Comparison of ENCODE assay signal across 12 cellular contexts in genomic region chr10:11578802-11579255, GRCh38. TPM values are rescaled to one million over a fixed set of nuclear protein-coding genes. Genes with fewer than 3 reads are reported as not detected.
DNase-seq lines count a peak whose midpoint lies in the region; ATAC-seq, FAIRE-seq and TF ChIP-seq lines count a peak whose summit lies in the region.
"Had no signal": no experiment of that assay in that cellular context is flagged by ENCODE, and none has a peak within 500 bp of the region (broad histone marks: within the 10 kb centered on the region; RNA-seq: fewer than 3 reads in every experiment).

No MANE protein-coding gene starts in this region.

- H3K36me3 Mint-ChIP-seq in MCF 10A (ENCODE audit: insufficient read depth, unreplicated experiment), result no peaks in the 10 kb centered on the region

- POLR2A ChIA-PET in MCF 10A (lab: Yijun Ruan, JAX), result interaction anchor here (1.6 kb wide), 1 partner anchor 30 kb away, joined by 4 read pairs; no protein-coding TSS in a partner anchor

- H3K27me3 Mint-ChIP-seq in MCF 10A (ENCODE audit: insufficient read depth, unreplicated experiment), result no peaks in the 10 kb centered on the region

- DNase-seq in activated T-cell treated with anti-CD3 and anti-CD28 coated beads for 48 hours (ENCODE audit: low read depth) (peak; percentile 18), DMS53 (lab: John Stamatoyannopoulos, UW) (no peak), frontal cortex (ENCODE audit: low spot score in 2 of 2) (no peak), MCF 10A (ENCODE audit: unreplicated experiment) (no peak)
- DNase-seq in stimulated activated CD8-positive, alpha-beta memory T cell treated with anti-CD3 and anti-CD28 coated beads, Interleukin-15, amount 100 ng/mL, for 48 hours (ENCODE audit: low read depth in 2 of 2), result peak; percentile 14 to 37
- DNase-seq: GDM1, NCI-H1092 treated with DMSO at 0.1 percent for 48 hours had no signal

- BruUV-seq in MCF 10A (replicated peaks; lab: Mats Ljungman, UMichigan), result no TSS peak

- ATAC-seq in GM19035 (IDR thresholded peaks at IDR 0.05; ENCODE audit: unreplicated experiment), result peak; percentile 71
- peak; percentile 58 for ATAC-seq in HG02678 (IDR thresholded peaks at IDR 0.05; ENCODE audit: unreplicated experiment)
- ATAC-seq: Panc1 had no signal

- peaks cover 10% of the 10 kb centered on the region for H3K4me1 Mint-ChIP-seq in MCF 10A (ENCODE audit: insufficient read depth, unreplicated experiment)

- H3K27ac Mint-ChIP-seq in MCF 10A (ENCODE audit: low read depth, unreplicated experiment), result no peak overlapping the region
- H3K27ac Mint-ChIP-seq: activated T-helper 1 cell treated with anti-CD3 and anti-CD28 coated beads, Interleukin-12 subunit alpha, Interleukin-12 subunit beta, Interleukin-2, Interleukin-4 antibody, amounts not matched to agents 30 ng/mL and 10 ng/mL and 1 ng/mL, durations not matched to agents 14 hours and 24 hours and 36 hours had no signal

- no peak for FAIRE-seq in frontal cortex (lab: Jason Lieb, UNC)
- FAIRE-seq: endometrium had no signal

- no peaks in the 10 kb centered on the region for H3K9me3 Mint-ChIP-seq in MCF 10A (ENCODE audit: unreplicated experiment)
- H3K9me3 Mint-ChIP-seq: activated T-helper 1 cell treated with anti-CD3 and anti-CD28 coated beads, Interleukin-12 subunit alpha, Interleukin-12 subunit beta, Interleukin-2, Interleukin-4 antibody, amounts not matched to agents 30 ng/mL and 10 ng/mL and 1 ng/mL, durations not matched to agents 14 hours and 24 hours and 36 hours had no signal

- CTCF ChIA-PET in MCF 10A (lab: Yijun Ruan, JAX), result interaction anchor here (0.8 kb wide), 1 partner anchor 64 kb away, joined by 3 read pairs; no protein-coding TSS in a partner anchor

- no peak for TF ChIP-seq CTCF in MCF 10A (IDR thresholded peaks at IDR 0.05; ENCODE audit: unreplicated experiment)

- intact Hi-C loops in MCF 10A (cut with micrococcal nuclease), result no loop called here

- H3K4me3 Mint-ChIP-seq in MCF 10A (ENCODE audit: unreplicated experiment), result no peak overlapping the region
- H3K4me3 Mint-ChIP-seq: activated T-helper 1 cell treated with anti-CD3 and anti-CD28 coated beads, Interleukin-12 subunit alpha, Interleukin-12 subunit beta, Interleukin-2, Interleukin-4 antibody, amounts not matched to agents 30 ng/mL and 10 ng/mL and 1 ng/mL, durations not matched to agents 14 hours and 24 hours and 36 hours had no signal

RNA-seq across cellular contexts. Expression of gene USP6NL, which starts 32.6 kb away (rescaled TPM):
- total RNA-seq in frontal cortex (35.1 TPM), MCF 10A (2022) (19.0 and 19.2 TPM in 2 replicates)

Comparison
In these comparisons a context has a peak if more than half of its experiments do, and no peak if none do; other contexts are left out.
1. DNase-seq: peak in activated T-cell treated with anti-CD3 and anti-CD28 coated beads for 48 hours (single experiment) and stimulated activated CD8-positive, alpha-beta memory T cell treated with anti-CD3 and anti-CD28 coated beads, Interleukin-15, amount 100 ng/mL, for 48 hours (2 of 2); none in DMS53 (single experiment), frontal cortex (0 of 2) and MCF 10A (single experiment).